Comparison of ENCODE assay signal across 27 cellular contexts in genomic region chr11:65246506-65246905, GRCh38.
"Had no signal": no experiment of that assay in that cellular context is flagged by ENCODE, and none has a peak within 500 bp of the region (broad histone marks: within the 10 kb centered on the region; RNA-seq: fewer than 3 reads in every experiment).

No MANE protein-coding gene starts in this region.

- H3K4me1 Mint-ChIP-seq: memory B cell; natural killer cell; neural crest cell; stimulated activated memory B cell treated with anti-CD40 and anti-IgM and Interleukin-4, amounts not matched to agents 10 μg/mL and 1 μg/mL and 100 μg/mL, for 72 hours had no signal

- H3K4me3 Mint-ChIP-seq: dendritic cell treated with granulocyte-macrophage colony-stimulating factor and Interleukin-4, amounts not matched to agents 40 ng/mL and 50 ng/mL, for 4 days; endodermal cell; memory B cell; natural killer cell; neural crest cell; stimulated activated memory B cell treated with anti-CD40 and anti-IgM and Interleukin-4, amounts not matched to agents 10 μg/mL and 1 μg/mL and 100 μg/mL, for 72 hours had no signal

- H3K36me3 ChIP-seq: colonic mucosa, esophagus muscularis mucosa, gastroesophageal sphincter, heart left ventricle, neutrophil, pancreas, spleen, tibial nerve, upper lobe of left lung had no signal

- H3K27me3 Mint-ChIP-seq: dendritic cell treated with granulocyte-macrophage colony-stimulating factor and Interleukin-4, amounts not matched to agents 40 ng/mL and 50 ng/mL, for 4 days; stimulated activated memory B cell treated with anti-CD40 and anti-IgM and Interleukin-4, amounts not matched to agents 10 μg/mL and 1 μg/mL and 100 μg/mL, for 72 hours had no signal

- H3K36me3 Mint-ChIP-seq: natural killer cell had no signal

- H3K4me3 ChIP-seq: colonic mucosa, esophagus muscularis mucosa, gastroesophageal sphincter, heart left ventricle, lung, pancreas, psoas muscle, skin epidermis, spleen, testis, tibial nerve, upper lobe of left lung had no signal

- H3K27ac Mint-ChIP-seq: dendritic cell treated with granulocyte-macrophage colony-stimulating factor and Interleukin-4, amounts not matched to agents 40 ng/mL and 50 ng/mL, for 4 days; endodermal cell; memory B cell; natural killer cell; stimulated activated memory B cell treated with anti-CD40 and anti-IgM and Interleukin-4, amounts not matched to agents 10 μg/mL and 1 μg/mL and 100 μg/mL, for 72 hours had no signal

- H3K9me3 ChIP-seq: colonic mucosa, esophagus muscularis mucosa, gastroesophageal sphincter, heart left ventricle, neutrophil, pancreas, psoas muscle, testis, upper lobe of left lung had no signal

- H3K27ac ChIP-seq: colonic mucosa, esophagus muscularis mucosa, foreskin keratinocyte, gastroesophageal sphincter, heart left ventricle, neutrophil, pancreas, psoas muscle, skin epidermis, spleen, testis, tibial nerve, upper lobe of left lung had no signal

- H3K9me3 Mint-ChIP-seq: natural killer cell, neural crest cell had no signal

- DNase-seq: colonic mucosa; effector CD8-positive, alpha-beta T cell; endodermal cell; foreskin keratinocyte; heart left ventricle; hippocampal formation; kidney glomerular epithelial cell; natural killer cell; pancreas; psoas muscle; right cardiac atrium; spleen; stimulated activated CD4-positive, alpha-beta T cell treated with anti-CD3 and anti-CD28 coated beads, Interleukin-4, amount 100 ng/mL, for 4 hours; stimulated activated naive CD8-positive, alpha-beta T cell treated with anti-CD3 and anti-CD28 coated beads, Interleukin-15, Interleukin-2, amounts not matched to agents 100 U/mL and 50 U/mL, for 24 hours; substantia nigra; testis; upper lobe of left lung had no signal

- H3K27me3 ChIP-seq: colonic mucosa, esophagus muscularis mucosa, foreskin keratinocyte, gastroesophageal sphincter, heart left ventricle, neutrophil, pancreas, spleen, testis, tibial nerve, upper lobe of left lung had no signal

- H3K4me1 ChIP-seq: colonic mucosa, esophagus muscularis mucosa, foreskin keratinocyte, gastroesophageal sphincter, heart left ventricle, pancreas, psoas muscle, spleen, testis, tibial nerve, upper lobe of left lung had no signal
